In genomic region chr19:6424939-6425731, GRCh38 we compare ENCODE assay signal across 1 cellular context.
TF ChIP-seq lines count a peak whose summit lies in the region.

No MANE protein-coding gene starts in this region.

TF ChIP-seq in WTC11, 78 proteins besides CTCF, POLR2A, EP300 and RAD21 (continued from another document):
- TF ChIP-seq NFE2L1 (CRISPR knock-in tag; IDR thresholded peaks at IDR 0.05) (peak; percentile 96), HMGA2 (CRISPR knock-in tag; IDR thresholded peaks at IDR 0.05) (no peak), ZNF512 (CRISPR knock-in tag; IDR thresholded peaks at IDR 0.05; ENCODE audit: borderline replicate concordance) (0 out of 2 replicates have a peak, but pooled peaks have one; percentile 68), EMX1 (CRISPR knock-in tag; IDR thresholded peaks at IDR 0.05) (no peak), JAZF1 (CRISPR knock-in tag; IDR thresholded peaks at IDR 0.05) (no peak), ZNF281 (CRISPR knock-in tag; IDR thresholded peaks at IDR 0.05) (peak; percentile 93), NFYB (CRISPR knock-in tag; conservative IDR thresholded peaks at IDR 0.05; ENCODE audit: low read depth) (peak; percentile 98), ZNF219 (CRISPR knock-in tag; IDR thresholded peaks at IDR 0.05; ENCODE audit: borderline replicate concordance) (peak; percentile 96; the same call in 1 of the 2 replicates), RELA (CRISPR knock-in tag; IDR thresholded peaks at IDR 0.05; ENCODE audit: borderline replicate concordance) (peak; percentile 94), FOXK1 (CRISPR knock-in tag; IDR thresholded peaks at IDR 0.05) (peak; percentile 93), ZNF317 (CRISPR knock-in tag; IDR thresholded peaks at IDR 0.05; ENCODE audit: borderline replicate concordance, low read depth) (peak; percentile 48; the same call in 1 of the 2 replicates), ZBTB21 (CRISPR knock-in tag; IDR thresholded peaks at IDR 0.05; ENCODE audit: borderline replicate concordance) (no peak; the same call in 1 of the 2 replicates), OVOL2 (CRISPR knock-in tag; IDR thresholded peaks at IDR 0.05; ENCODE audit: borderline replicate concordance) (no peak), GTF2I (CRISPR knock-in tag; conservative IDR thresholded peaks at IDR 0.05) (no peak), CREB1 (CRISPR knock-in tag; IDR thresholded peaks at IDR 0.05) (peak; percentile 92), NR1H2 (CRISPR knock-in tag; IDR thresholded peaks at IDR 0.05) (peak; percentile 76; the same call in 1 of the 2 replicates), ESRRA (CRISPR knock-in tag; IDR thresholded peaks at IDR 0.05; ENCODE audit: borderline replicate concordance) (peak; percentile 92; the same call in 1 of the 2 replicates), MXD4 (CRISPR knock-in tag; IDR thresholded peaks at IDR 0.05; ENCODE audit: borderline replicate concordance) (no peak), HMGXB4 (CRISPR knock-in tag; IDR thresholded peaks at IDR 0.05) (no peak), ZNF532 (CRISPR knock-in tag; IDR thresholded peaks at IDR 0.05; ENCODE audit: borderline replicate concordance) (peak; percentile 84; the same call in 1 of the 2 replicates), USF1 (CRISPR knock-in tag; IDR thresholded peaks at IDR 0.05) (peak; percentile 92), ERG (CRISPR knock-in tag; IDR thresholded peaks at IDR 0.05) (no peak), ATF6 (CRISPR knock-in tag; IDR thresholded peaks at IDR 0.05) (no peak), NR2C2 (CRISPR knock-in tag; IDR thresholded peaks at IDR 0.05) (peak; percentile 89), ZNF396 (CRISPR knock-in tag; IDR thresholded peaks at IDR 0.05; ENCODE audit: borderline replicate concordance) (no peak), JUN (CRISPR knock-in tag; IDR thresholded peaks at IDR 0.05) (peak; percentile 96), CBFB (CRISPR knock-in tag; IDR thresholded peaks at IDR 0.05; ENCODE audit: low read depth) (no peak), ZNF425 (CRISPR knock-in tag; conservative IDR thresholded peaks at IDR 0.05) (no peak), E2F5 (CRISPR knock-in tag; IDR thresholded peaks at IDR 0.05) (peak; percentile 87)
TF ChIP-seq in WTC11: peak in this region for 41.
